In the genomic region with DNA sequence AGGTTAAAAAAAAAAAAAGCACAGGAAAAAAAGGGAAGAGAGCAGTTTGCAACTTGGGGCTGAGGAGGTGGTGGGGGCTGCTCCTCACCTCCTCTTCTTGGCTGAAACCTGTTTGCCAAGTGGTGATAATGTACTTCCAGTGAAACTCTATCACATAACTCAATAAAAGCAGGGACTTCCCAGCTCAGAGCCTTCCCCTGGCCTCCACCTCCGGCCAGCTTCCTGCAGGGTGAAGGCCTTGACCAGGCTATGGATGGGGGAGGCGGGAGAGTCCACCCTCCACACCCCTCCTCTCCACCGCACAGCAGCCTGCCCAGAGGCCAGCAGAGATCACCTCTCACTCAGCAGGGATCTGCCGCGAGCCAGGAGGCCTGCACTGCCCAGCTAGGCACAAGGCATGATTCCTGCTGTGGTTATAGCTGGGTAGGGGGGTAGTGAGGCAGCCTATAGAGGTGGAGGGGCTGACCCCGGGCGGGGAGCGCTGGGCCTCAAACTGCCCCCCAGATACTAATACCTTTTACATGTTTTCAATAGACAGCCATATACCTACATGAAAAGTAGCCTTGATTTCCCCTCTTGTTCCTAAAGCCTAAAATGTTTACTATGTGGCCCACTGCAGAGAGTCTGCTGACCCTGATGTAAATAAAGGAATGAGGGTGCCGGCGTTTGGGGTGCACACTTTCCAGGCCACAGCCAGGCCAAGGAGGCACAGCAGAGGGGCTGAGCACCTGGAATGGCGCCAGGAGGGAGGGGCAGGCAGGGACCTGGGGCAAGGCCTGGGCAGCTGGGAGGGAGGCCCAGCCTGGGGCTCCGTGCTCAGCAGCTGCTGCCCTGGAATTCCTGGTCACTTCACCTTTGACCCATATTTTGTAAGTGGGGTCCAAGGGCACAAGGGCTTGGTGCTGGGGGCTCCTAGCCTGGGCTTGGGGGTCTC, we compare ENCODE assay signal across 1 cellular context.
TF ChIP-seq lines count a peak whose summit lies in the region.

No MANE protein-coding gene starts in this region.

TF ChIP-seq in HepG2, 621 proteins besides CTCF, POLR2A, EP300 and RAD21 (continued from another document and continues in another):
- TF ChIP-seq, protein P1, sequence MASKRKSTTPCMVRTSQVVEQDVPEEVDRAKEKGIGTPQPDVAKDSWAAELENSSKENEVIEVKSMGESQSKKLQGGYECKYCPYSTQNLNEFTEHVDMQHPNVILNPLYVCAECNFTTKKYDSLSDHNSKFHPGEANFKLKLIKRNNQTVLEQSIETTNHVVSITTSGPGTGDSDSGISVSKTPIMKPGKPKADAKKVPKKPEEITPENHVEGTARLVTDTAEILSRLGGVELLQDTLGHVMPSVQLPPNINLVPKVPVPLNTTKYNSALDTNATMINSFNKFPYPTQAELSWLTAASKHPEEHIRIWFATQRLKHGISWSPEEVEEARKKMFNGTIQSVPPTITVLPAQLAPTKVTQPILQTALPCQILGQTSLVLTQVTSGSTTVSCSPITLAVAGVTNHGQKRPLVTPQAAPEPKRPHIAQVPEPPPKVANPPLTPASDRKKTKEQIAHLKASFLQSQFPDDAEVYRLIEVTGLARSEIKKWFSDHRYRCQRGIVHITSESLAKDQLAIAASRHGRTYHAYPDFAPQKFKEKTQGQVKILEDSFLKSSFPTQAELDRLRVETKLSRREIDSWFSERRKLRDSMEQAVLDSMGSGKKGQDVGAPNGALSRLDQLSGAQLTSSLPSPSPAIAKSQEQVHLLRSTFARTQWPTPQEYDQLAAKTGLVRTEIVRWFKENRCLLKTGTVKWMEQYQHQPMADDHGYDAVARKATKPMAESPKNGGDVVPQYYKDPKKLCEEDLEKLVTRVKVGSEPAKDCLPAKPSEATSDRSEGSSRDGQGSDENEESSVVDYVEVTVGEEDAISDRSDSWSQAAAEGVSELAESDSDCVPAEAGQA (IDR thresholded peaks at IDR 0.05; ENCODE audit: low read depth), result no peak
- TF ChIP-seq, protein P1 (CRISPR knock-in tag; IDR thresholded peaks at IDR 0.05; ENCODE audit: borderline replicate concordance), result no peak
- TF ChIP-seq POLR2G (IDR thresholded peaks at IDR 0.05; ENCODE audit: low read depth, low read length) (peak; percentile 58), ZBTB3 (CRISPR knock-in tag; IDR thresholded peaks at IDR 0.05; ENCODE audit: borderline replicate concordance, low read depth) (no peak), ZNF33A (CRISPR knock-in tag; IDR thresholded peaks at IDR 0.05; ENCODE audit: borderline replicate concordance) (no peak), SNAPC2 (CRISPR knock-in tag; IDR thresholded peaks at IDR 0.05) (no peak), RBM22 (optimal IDR thresholded peaks at IDR 0.05; ENCODE audit: low read length) (no peak), MAFG (CRISPR knock-in tag; IDR thresholded peaks at IDR 0.05) (no peak), REXO4 (CRISPR knock-in tag; IDR thresholded peaks at IDR 0.05; ENCODE audit: borderline replicate concordance) (no peak), ZNF558 (CRISPR knock-in tag; IDR thresholded peaks at IDR 0.05; ENCODE audit: borderline replicate concordance) (no peak), SP4 (CRISPR knock-in tag; IDR thresholded peaks at IDR 0.05) (0 out of 2 replicates have a peak, but pooled peaks have one; percentile 5), SMYD3 (CRISPR knock-in tag; IDR thresholded peaks at IDR 0.05) (no peak), ARID4A (CRISPR knock-in tag; IDR thresholded peaks at IDR 0.05; ENCODE audit: borderline replicate concordance) (peak; percentile 69; the same call in 1 of the 2 replicates), ZNF280D (CRISPR knock-in tag; IDR thresholded peaks at IDR 0.05) (no peak), SOX6 (IDR thresholded peaks at IDR 0.05) (no peak), SOX6 (CRISPR knock-in tag; IDR thresholded peaks at IDR 0.05) (peak; percentile 42; the same call in 1 of the 2 replicates), RNF2 (conservative IDR thresholded peaks at IDR 0.05; ENCODE audit: low read depth) (no peak), ZBTB7B (CRISPR knock-in tag; IDR thresholded peaks at IDR 0.05) (peak; percentile 98), AGO1 (IDR thresholded peaks at IDR 0.05; ENCODE audit: low read depth, low read length, poor library complexity, severe bottlenecking) (no peak), XRCC5 (optimal IDR thresholded peaks at IDR 0.05; ENCODE audit: low read length) (no peak), CENPX (CRISPR knock-in tag; IDR thresholded peaks at IDR 0.05) (no peak), FOXJ3 (CRISPR knock-in tag; IDR thresholded peaks at IDR 0.05; ENCODE audit: borderline replicate concordance) (no peak; the same call in 1 of the 2 replicates), ZNF543 (CRISPR knock-in tag; IDR thresholded peaks at IDR 0.05) (0 out of 2 replicates have a peak, but pooled peaks have one; percentile 24), ZNF839 (CRISPR knock-in tag; IDR thresholded peaks at IDR 0.05; ENCODE audit: borderline replicate concordance) (no peak), ZNF276 (CRISPR knock-in tag; IDR thresholded peaks at IDR 0.05; ENCODE audit: low read depth) (no peak), CCAR2 (optimal IDR thresholded peaks at IDR 0.05; ENCODE audit: low read depth, low read length) (no peak), KLF13 (CRISPR knock-in tag; IDR thresholded peaks at IDR 0.05) (no peak), CHD2 (IDR thresholded peaks at IDR 0.05; ENCODE audit: low read depth, low read length) (0 out of 2 replicates have a peak, but pooled peaks have one; percentile 18), ZNF512 (CRISPR knock-in tag; IDR thresholded peaks at IDR 0.05) (no peak), ZSCAN20 (CRISPR knock-in tag; IDR thresholded peaks at IDR 0.05; ENCODE audit: borderline replicate concordance) (no peak), PHF5A (CRISPR knock-in tag; IDR thresholded peaks at IDR 0.05; ENCODE audit: low read depth, unreplicated experiment) (no peak)
- TF ChIP-seq, protein P2, sequence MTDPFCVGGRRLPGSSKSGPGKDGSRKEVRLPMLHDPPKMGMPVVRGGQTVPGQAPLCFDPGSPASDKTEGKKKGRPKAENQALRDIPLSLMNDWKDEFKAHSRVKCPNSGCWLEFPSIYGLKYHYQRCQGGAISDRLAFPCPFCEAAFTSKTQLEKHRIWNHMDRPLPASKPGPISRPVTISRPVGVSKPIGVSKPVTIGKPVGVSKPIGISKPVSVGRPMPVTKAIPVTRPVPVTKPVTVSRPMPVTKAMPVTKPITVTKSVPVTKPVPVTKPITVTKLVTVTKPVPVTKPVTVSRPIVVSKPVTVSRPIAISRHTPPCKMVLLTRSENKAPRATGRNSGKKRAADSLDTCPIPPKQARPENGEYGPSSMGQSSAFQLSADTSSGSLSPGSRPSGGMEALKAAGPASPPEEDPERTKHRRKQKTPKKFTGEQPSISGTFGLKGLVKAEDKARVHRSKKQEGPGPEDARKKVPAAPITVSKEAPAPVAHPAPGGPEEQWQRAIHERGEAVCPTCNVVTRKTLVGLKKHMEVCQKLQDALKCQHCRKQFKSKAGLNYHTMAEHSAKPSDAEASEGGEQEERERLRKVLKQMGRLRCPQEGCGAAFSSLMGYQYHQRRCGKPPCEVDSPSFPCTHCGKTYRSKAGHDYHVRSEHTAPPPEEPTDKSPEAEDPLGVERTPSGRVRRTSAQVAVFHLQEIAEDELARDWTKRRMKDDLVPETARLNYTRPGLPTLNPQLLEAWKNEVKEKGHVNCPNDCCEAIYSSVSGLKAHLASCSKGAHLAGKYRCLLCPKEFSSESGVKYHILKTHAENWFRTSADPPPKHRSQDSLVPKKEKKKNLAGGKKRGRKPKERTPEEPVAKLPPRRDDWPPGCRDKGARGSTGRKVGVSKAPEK (CRISPR knock-in tag; IDR thresholded peaks at IDR 0.05; ENCODE audit: borderline replicate concordance), result no peak
- TF ChIP-seq, protein P3, sequence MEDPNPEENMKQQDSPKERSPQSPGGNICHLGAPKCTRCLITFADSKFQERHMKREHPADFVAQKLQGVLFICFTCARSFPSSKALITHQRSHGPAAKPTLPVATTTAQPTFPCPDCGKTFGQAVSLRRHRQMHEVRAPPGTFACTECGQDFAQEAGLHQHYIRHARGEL (CRISPR knock-in tag; IDR thresholded peaks at IDR 0.05), result no peak
